ENCODE assay signal across 23 cellular contexts in genomic region chr2:151197184-151198070, GRCh38.
DNase-seq lines count a peak whose midpoint lies in the region; ATAC-seq and TF ChIP-seq lines count a peak whose summit lies in the region.
"Had no signal": no experiment of that assay in that cellular context is flagged by ENCODE, and none has a peak within 500 bp of the region (broad histone marks: within the 10 kb centered on the region; RNA-seq: fewer than 3 reads in every experiment).

No MANE protein-coding gene starts in this region.

- H3K4ac ChIP-seq in neuronal stem cell (ENCODE audit: low read length): no peak overlapping the region

- H3K27me3 ChIP-seq in esophagus muscularis mucosa (no peaks in the 10 kb centered on the region), neuronal stem cell (ENCODE audit: control insufficient read depth in 3 of 3, insufficient read depth in 3 of 3, low read depth in 1 of 3, low read length in 3 of 3) (no peaks in the 10 kb centered on the region)

- no peak overlapping the region for H2BK15ac ChIP-seq in neuronal stem cell (ENCODE audit: low read length)

- H2AFZ ChIP-seq in neuronal stem cell (ENCODE audit: low read length): no peak overlapping the region
- H2AFZ ChIP-seq: GM23338 had no signal

- no peak overlapping the region for H3K4me3 ChIP-seq in esophagus muscularis mucosa
- no peak overlapping the region for H3K4me3 ChIP-seq in neuronal stem cell (ENCODE audit: low read length in 2 of 2)
- H3K4me3 ChIP-seq: GM23338, SK-N-MC had no signal

- peak; percentile 45 for DNase-seq in esophagus muscularis mucosa (ENCODE audit: extremely low spot score)
- DNase-seq in neuronal stem cell (ENCODE audit: low spot score): no peak
- no peak for DNase-seq in CD1c-positive myeloid dendritic cell (ENCODE audit: extremely low spot score)
- DNase-seq in 8988T: no peak
- DNase-seq in NCI-H1105 treated with DMSO at 0.1 percent for 48 hours (lab: John Stamatoyannopoulos, UW): no peak
- DNase-seq: C1 segment of cervical spinal cord; DMS 273 treated with DMSO at 0.1 percent for 48 hours; HCEC 1CT; IMR-90; Kasumi-1; MM.1S; NCI-H1092; NCI-H146; NCI-H2029 treated with DMSO at 0.1 percent for 48 hours; NCI-H2171 treated with DMSO at 0.1 percent for 48 hours; NCI-H446 treated with DMSO at 0.1 percent for 48 hours; NK-92 treated with Interleukin-12 subunit alpha and Interleukin-12 subunit beta, amount 100 ng/mL, for 24 hours; Right ventricle myocardium superior had no signal

- no peaks in the 10 kb centered on the region for H3K36me3 ChIP-seq in esophagus muscularis mucosa
- no peaks in the 10 kb centered on the region for H3K36me3 ChIP-seq in neuronal stem cell (replicated peaks in 1 of 2; ENCODE audit: control insufficient read depth in 2 of 2, insufficient read depth in 2 of 2, low read length in 2 of 2)

- no peak overlapping the region for H2BK12ac ChIP-seq in neuronal stem cell (ENCODE audit: low read length)

- H3K23ac ChIP-seq in neuronal stem cell (ENCODE audit: low read depth, low read length, poor library complexity): no peak overlapping the region

- H3K9me3 ChIP-seq in esophagus muscularis mucosa (no peaks in the 10 kb centered on the region), neuronal stem cell (replicated peaks in 1 of 2; ENCODE audit: control insufficient read depth in 2 of 2, insufficient read depth in 1 of 2, low read depth in 1 of 2, low read length in 2 of 2) (peaks cover 0 to 3% of the 10 kb centered on the region in 2 donors)

- intact Hi-C loops in esophagus muscularis mucosa (cut with DNase I): no loop called here

- TF ChIP-seq EP300 in esophagus muscularis mucosa (IDR thresholded peaks at IDR 0.05): no peak

- no peaks in the 10 kb centered on the region for H3K79me1 ChIP-seq in neuronal stem cell (ENCODE audit: low read depth, low read length)

- WGBS in esophagus muscularis mucosa: 88% methylated on average over 6 of the region's 7 CpGs
- no CpG with 5 or more reads among the region's 7 CpGs for WGBS in neuronal stem cell (ENCODE audit: extremely low coverage in 2 of 2, insufficient read length in 2 of 2, insufficient replicate concordance in 1 of 2), 2 donors

- no peak for TF ChIP-seq CTCF in esophagus muscularis mucosa (IDR thresholded peaks at IDR 0.05)

- H2BK120ac ChIP-seq in neuronal stem cell (ENCODE audit: low read depth, low read length): no peak overlapping the region

- TF ChIP-seq POLR2A in esophagus muscularis mucosa (IDR thresholded peaks at IDR 0.05; ENCODE audit: low read depth): no peak

- H3K4me1 ChIP-seq in esophagus muscularis mucosa: no peaks in the 10 kb centered on the region
- peaks cover 0 to 12% of the 10 kb centered on the region in 2 donors for H3K4me1 ChIP-seq in neuronal stem cell (ENCODE audit: control insufficient read depth in 2 of 2, insufficient read depth in 1 of 2, low read depth in 1 of 2, low read length in 2 of 2)

- no peak overlapping the region for H4K91ac ChIP-seq in neuronal stem cell (ENCODE audit: low read depth, low read length, poor library complexity)

- H3K18ac ChIP-seq in neuronal stem cell (ENCODE audit: low read length): no peak overlapping the region

- H4K8ac ChIP-seq in neuronal stem cell (ENCODE audit: low read depth, low read length): no peak overlapping the region

- no peak overlapping the region for H2AK5ac ChIP-seq in neuronal stem cell (ENCODE audit: low read depth, low read length)

- H3K27ac ChIP-seq in esophagus muscularis mucosa (replicated peaks in 1 of 4): no peak overlapping the region
- H3K27ac ChIP-seq in neuronal stem cell (replicated peaks; ENCODE audit: low read length): no peak overlapping the region
- H3K27ac ChIP-seq: SK-N-MC had no signal

- no peak overlapping the region for H3K14ac ChIP-seq in neuronal stem cell (ENCODE audit: low read length)

- no peak overlapping the region for H2BK5ac ChIP-seq in neuronal stem cell (ENCODE audit: low read length)

- H3K9ac ChIP-seq in neuronal stem cell (ENCODE audit: low read depth, low read length, poor library complexity): no peak overlapping the region

- ATAC-seq in GM18519 (IDR thresholded peaks at IDR 0.05; ENCODE audit: low FRiP score, unreplicated experiment) (peak; percentile 69), HG03520 (IDR thresholded peaks at IDR 0.05; ENCODE audit: unreplicated experiment) (peak; percentile 71), HG03354 (IDR thresholded peaks at IDR 0.05; ENCODE audit: poor library complexity, severe bottlenecking, unreplicated experiment) (no peak)
- ATAC-seq: GM23338 had no signal

- peak overlapping the region; percentile 3 for H3K4me2 ChIP-seq in neuronal stem cell (ENCODE audit: insufficient read depth, low read length, poor library complexity, severe bottlenecking)
- H3K4me2 ChIP-seq: GM23338 had no signal
